ENCODE assay signal across 5 cellular contexts in the genomic region with DNA sequence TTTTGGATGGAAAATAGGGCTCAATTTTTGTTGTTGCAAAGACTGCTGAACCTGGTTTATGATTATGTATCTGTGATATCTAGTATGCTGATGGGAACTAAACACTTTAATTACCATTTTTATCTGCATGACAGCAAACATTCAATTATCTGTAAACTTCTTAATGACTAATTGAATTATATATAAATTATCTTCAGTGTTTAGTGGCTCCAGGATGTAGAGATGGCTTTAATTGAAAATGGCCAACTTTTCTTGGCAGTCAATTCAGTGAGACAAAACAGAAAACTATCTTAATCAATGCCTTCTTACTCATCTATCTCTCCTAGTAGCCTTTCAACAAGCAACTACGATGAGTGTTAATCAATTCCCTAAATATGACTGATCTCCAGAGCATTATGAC.
"Had no signal": no experiment of that assay in that cellular context is flagged by ENCODE, and none has a peak within 500 bp of the region (broad histone marks: within the 10 kb centered on the region; RNA-seq: fewer than 3 reads in every experiment).

No MANE protein-coding gene starts in this region.

- H3K27ac ChIP-seq: HL-60 had no signal

- DNase-seq: IMR-90, KBM-7 had no signal

- H3K4me3 ChIP-seq: K562 had no signal

- ATAC-seq: HepG2, K562 had no signal
